26 cellular contexts compared by ENCODE assay signal in genomic region chr10:31963598-31963980, GRCh38. TPM values are rescaled to one million over a fixed set of nuclear protein-coding genes. Genes with fewer than 3 reads are reported as not detected.
A peak's percentile ranks its signal among the peaks of the same experiment; 100 is the strongest.
DNase-seq lines count a peak whose midpoint lies in the region; ATAC-seq and TF ChIP-seq lines count a peak whose summit lies in the region.
"Had no signal": no experiment of that assay in that cellular context is flagged by ENCODE, and none has a peak within 500 bp of the region (broad histone marks: within the 10 kb centered on the region; RNA-seq: fewer than 3 reads in every experiment).

No MANE protein-coding gene starts in this region.

- CTCF ChIA-PET in mammary epithelial cell (lab: Charles Lee; ENCODE audit: low non-redundant PET) (interaction anchor here (0.6 kb wide), 1 partner anchor 240 kb away, joined by 3 read pairs; no protein-coding TSS in a partner anchor), WTC11 (lab: Charles Lee) (interaction anchor here (0.8 kb wide), 1 partner anchor 127 kb away, joined by 3 read pairs; no protein-coding TSS in a partner anchor)

- no peaks in the 10 kb centered on the region for H3K9me3 Mint-ChIP-seq in WTC11
- H3K9me3 Mint-ChIP-seq: activated naive CD8-positive, alpha-beta T cell treated with anti-CD3 and anti-CD28 coated beads, Interleukin-2, amount 10 ng/mL, durations not matched to agents 7 days and 5 days; naive B cell; T-helper 1 cell treated with Interleukin-12 subunit alpha and Interleukin-12 subunit beta and Interleukin-4 antibody, amounts not matched to agents 30 μg/mL and 1 μg/mL, for 36 hours had no signal

- 27% methylated on average over 1 of the region's 1 CpG for WGBS in mammary epithelial cell (ENCODE audit: low coverage, missing lambda C conversion rate)

- peak overlapping the region; percentile 18 for H3K27ac ChIP-seq in mammary epithelial cell (ENCODE audit: insufficient read depth, low read depth, low read length)
- H3K27ac ChIP-seq in breast epithelium: no peak overlapping the region
- H3K27ac ChIP-seq in left lung: peak overlapping the region; percentile 44 to 49
- H3K27ac ChIP-seq in upper lobe of right lung: peak overlapping the region; percentile 21
- H3K27ac ChIP-seq in tibial artery: no peak overlapping the region
- H3K27ac ChIP-seq: C4-2B, colonic mucosa, psoas muscle, sigmoid colon had no signal

- intact Hi-C loops in mammary epithelial cell (cut with micrococcal nuclease): no loop called here
- intact Hi-C loops in breast epithelium (cut with DNase I; ENCODE audit: low total_unique reads): no loop called here
- intact Hi-C loops in left lung (cut with DNase I): no loop called here
- intact Hi-C loops in upper lobe of right lung (cut with DNase I): no loop called here
- intact Hi-C loops in tibial artery (cut with DNase I; ENCODE audit: low total_unique reads): no loop called here

- H3K36me3 ChIP-seq in mammary epithelial cell (ENCODE audit: insufficient read depth, low read length) (no peaks in the 10 kb centered on the region), breast epithelium (no peaks in the 10 kb centered on the region), left lung (no peaks in the 10 kb centered on the region), upper lobe of right lung (no peaks in the 10 kb centered on the region), tibial artery (no peaks in the 10 kb centered on the region)
- H3K36me3 ChIP-seq: colonic mucosa, sigmoid colon had no signal

- H3K4me2 ChIP-seq in mammary epithelial cell (ENCODE audit: insufficient read depth, low read depth, low read length): no peak overlapping the region

- POLR2A ChIA-PET in WTC11 (lab: Charles Lee): no interaction called here

- no peak for TF ChIP-seq CTCF in mammary epithelial cell (conservative IDR thresholded peaks at IDR 0.05 in 1 of 2, IDR thresholded peaks at IDR 0.05 in 1 of 2; ENCODE audit: extremely low read depth in 1 of 2, insufficient read depth in 1 of 2, low read depth in 1 of 2, low read length in 2 of 2)
- no peak for TF ChIP-seq CTCF in breast epithelium (IDR thresholded peaks at IDR 0.05)
- no peak for TF ChIP-seq CTCF in WTC11 (IDR thresholded peaks at IDR 0.05)
- no peak for TF ChIP-seq CTCF in left lung (IDR thresholded peaks at IDR 0.05)
- no peak for TF ChIP-seq CTCF in upper lobe of right lung (IDR thresholded peaks at IDR 0.05)
- TF ChIP-seq CTCF in tibial artery (IDR thresholded peaks at IDR 0.05): no peak

- peak; percentile 24 for ATAC-seq in WTC11
- no peak for ATAC-seq in left lung
- no peak for ATAC-seq in upper lobe of right lung
- ATAC-seq: activated CD8-positive, alpha-beta memory T cell treated with anti-CD3 and anti-CD28 coated beads, Interleukin-2, amount 10 ng/mL, durations not matched to agents 7 days and 5 days; psoas muscle had no signal

- peak overlapping the region; percentile 53 for H2AFZ ChIP-seq in mammary epithelial cell (ENCODE audit: low read depth, low read length)

- H3K27me3 ChIP-seq in mammary epithelial cell (ENCODE audit: insufficient read depth, low read length) (no peaks in the 10 kb centered on the region), breast epithelium (no peaks in the 10 kb centered on the region), left lung (no peaks in the 10 kb centered on the region), upper lobe of right lung (no peaks in the 10 kb centered on the region), tibial artery (no peaks in the 10 kb centered on the region)
- H3K27me3 ChIP-seq: colonic mucosa, sigmoid colon had no signal

- H3K4me1 ChIP-seq in mammary epithelial cell (ENCODE audit: insufficient read depth, low read length) (peaks cover 45% of the 10 kb centered on the region), breast epithelium (no peaks in the 10 kb centered on the region), left lung (peaks cover 4 to 66% of the 10 kb centered on the region in 2 donors), upper lobe of right lung (peaks cover 20% of the 10 kb centered on the region), tibial artery (no peaks in the 10 kb centered on the region)
- H3K4me1 ChIP-seq: psoas muscle, sigmoid colon had no signal

- no peak for TF ChIP-seq POLR2A in breast epithelium (IDR thresholded peaks at IDR 0.05)

- H3K36me3 Mint-ChIP-seq in WTC11: no peaks in the 10 kb centered on the region
- H3K36me3 Mint-ChIP-seq: naive B cell had no signal

- in situ Hi-C loops in mammary epithelial cell (cut with MboI; ENCODE audit: low sequenced_read_pairs in 2 of 2): no loop called here

- H3K4me3 Mint-ChIP-seq in WTC11: no peak overlapping the region
- H3K4me3 Mint-ChIP-seq: activated CD8-positive, alpha-beta memory T cell treated with anti-CD3 and anti-CD28 coated beads, Interleukin-2, amount 10 ng/mL, durations not matched to agents 7 days and 5 days; activated naive CD8-positive, alpha-beta T cell treated with anti-CD3 and anti-CD28 coated beads, Interleukin-2, amount 10 ng/mL, durations not matched to agents 7 days and 5 days; naive B cell; T-helper 1 cell treated with Interleukin-12 subunit alpha and Interleukin-12 subunit beta and Interleukin-4 antibody, amounts not matched to agents 30 μg/mL and 1 μg/mL, for 36 hours had no signal

- H3K27ac Mint-ChIP-seq in WTC11: no peak overlapping the region
- H3K27ac Mint-ChIP-seq: activated CD8-positive, alpha-beta memory T cell treated with anti-CD3 and anti-CD28 coated beads, Interleukin-2, amount 10 ng/mL, durations not matched to agents 7 days and 5 days; activated naive CD8-positive, alpha-beta T cell treated with anti-CD3 and anti-CD28 coated beads, Interleukin-2, amount 10 ng/mL, durations not matched to agents 7 days and 5 days; T-helper 1 cell treated with Interleukin-12 subunit alpha and Interleukin-12 subunit beta and Interleukin-4 antibody, amounts not matched to agents 30 μg/mL and 1 μg/mL, for 36 hours had no signal

- no peaks in the 10 kb centered on the region for H3K27me3 Mint-ChIP-seq in WTC11 (ENCODE audit: low read depth)
- H3K27me3 Mint-ChIP-seq: activated CD8-positive, alpha-beta memory T cell treated with anti-CD3 and anti-CD28 coated beads, Interleukin-2, amount 10 ng/mL, durations not matched to agents 7 days and 5 days; activated naive CD8-positive, alpha-beta T cell treated with anti-CD3 and anti-CD28 coated beads, Interleukin-2, amount 10 ng/mL, durations not matched to agents 7 days and 5 days; naive B cell had no signal

- DNase-seq in mammary epithelial cell (peak; percentile 27), breast epithelium (ENCODE audit: low spot score in 2 of 2) (no peak), WTC11 (ENCODE audit: low spot score) (no peak), left lung (no peak), upper lobe of right lung (no peak), NCI-H446 (lab: John Stamatoyannopoulos, UW) (no peak), tibial artery (no peak)
- no peak for DNase-seq in stimulated activated CD4-positive, alpha-beta T cell treated with anti-CD3 and anti-CD28 coated beads, Interleukin-4, amount 100 ng/mL, for 4 hours
- DNase-seq: 8988T; activated CD8-positive, alpha-beta memory T cell treated with anti-CD3 and anti-CD28 coated beads, Interleukin-2, amount 10 ng/mL, durations not matched to agents 7 days and 5 days; activated gamma-delta T cell treated with Interleukin-2 at 50 U/mL for 16 hours; activated naive CD8-positive, alpha-beta T cell treated with anti-CD3 and anti-CD28 coated beads, Interleukin-2, amount 10 ng/mL, durations not matched to agents 7 days and 5 days; activated T-cell treated with anti-CD3 and anti-CD28 coated beads, Interleukin-2, amount 50 U/mL, for 48 hours; colonic mucosa; DND-41; effector CD4-positive, alpha-beta T cell; kidney; midbrain; naive B cell; NCI-H1092; NCI-H1694 treated with DMSO at 0.1 percent for 48 hours; psoas muscle; sigmoid colon; stimulated activated CD4-positive, alpha-beta T cell treated with anti-CD3 and anti-CD28 coated beads, Interleukin-4, amount 100 ng/mL, for 24 hours had no signal

- dilution Hi-C loops in mammary epithelial cell (cut with HindIII; ENCODE audit: low sequenced_read_pairs): loop anchor here (5.0 kb wide), 1 partner anchor 69 kb away; no protein-coding TSS in a partner anchor

- H3K4me1 Mint-ChIP-seq in WTC11: peaks cover 3% of the 10 kb centered on the region; the same call in 1 of the 2 replicates

- H3K9ac ChIP-seq in mammary epithelial cell (ENCODE audit: insufficient read depth, low read length): no peak overlapping the region

- BruUV-seq in mammary epithelial cell (replicated peaks; lab: Mats Ljungman, UMichigan): no TSS peak

- H3K9me3 ChIP-seq in mammary epithelial cell (replicated peaks; ENCODE audit: insufficient read depth, low read length) (no peaks in the 10 kb centered on the region), breast epithelium (no peaks in the 10 kb centered on the region), left lung (no peaks in the 10 kb centered on the region), upper lobe of right lung (no peaks in the 10 kb centered on the region), tibial artery (no peaks in the 10 kb centered on the region)
- H3K9me3 ChIP-seq: colonic mucosa, psoas muscle, sigmoid colon had no signal

- H3K79me2 ChIP-seq in mammary epithelial cell (ENCODE audit: insufficient read depth, low read length): no peaks in the 10 kb centered on the region

- H4K20me1 ChIP-seq in mammary epithelial cell (ENCODE audit: insufficient read depth, low read length): no peaks in the 10 kb centered on the region

- H3K4me3 ChIP-seq in mammary epithelial cell (replicated peaks in 1 of 3; ENCODE audit: insufficient read depth in 1 of 3, low read depth in 2 of 3, low read length in 3 of 3) (no peak overlapping the region), breast epithelium (no peak overlapping the region), left lung (no peak overlapping the region), upper lobe of right lung (no peak overlapping the region), tibial artery (no peak overlapping the region)
- H3K4me3 ChIP-seq: colonic mucosa, psoas muscle, sigmoid colon had no signal

TF ChIP-seq in WTC11, 78 proteins besides CTCF, POLR2A, EP300 and RAD21 (continues in another document):
- TF ChIP-seq ZNF317 (CRISPR knock-in tag; IDR thresholded peaks at IDR 0.05; ENCODE audit: borderline replicate concordance, low read depth): no peak
- no peak for TF ChIP-seq NFYB (CRISPR knock-in tag; conservative IDR thresholded peaks at IDR 0.05; ENCODE audit: low read depth)
- no peak for TF ChIP-seq E2F4 (CRISPR knock-in tag; IDR thresholded peaks at IDR 0.05; ENCODE audit: borderline replicate concordance, low read depth)

RNA-seq across cellular contexts. Expression of gene ARHGAP12, which starts 35.0 kb away (rescaled TPM):
- total RNA-seq in mammary epithelial cell (10 to 100 TPM; 26.0 to 38.8 TPM), breast epithelium (100 to 1,000 TPM in 1 of 3 donors, 10 to 100 TPM in 2; 40.0 to 102 (median 60.0) TPM), WTC11 (2021) (34.1 to 39.5 TPM (median 36.9 TPM) in 3 replicates), left lung (10 to 100 TPM; 25.5 TPM), upper lobe of right lung (27.2 TPM)
- polyA plus RNA-seq in mammary epithelial cell: 10.3 TPM
- polyA minus RNA-seq in mammary epithelial cell: 20.9 TPM

Comparison
In these comparisons a context has a peak if more than half of its experiments do, and no peak if none do; other contexts are left out.
1. H3K27ac ChIP-seq: peak in mammary epithelial cell (single experiment), left lung (2 of 2) and upper lobe of right lung (single experiment); none in breast epithelium (0 of 2) and tibial artery (0 of 2).